8 cellular contexts compared by ENCODE assay signal in genomic region chr3:196080997-196081833, GRCh38. TPM values are rescaled to one million over a fixed set of nuclear protein-coding genes. Genes with fewer than 3 reads are reported as not detected.
DNase-seq lines count a peak whose midpoint lies in the region; TF ChIP-seq lines count a peak whose summit lies in the region.

No MANE protein-coding gene starts in this region.

- H3K4me1 ChIP-seq in ES-I3 (ENCODE audit: insufficient read depth, low read length) = no peaks in the 10 kb centered on the region
- H3K4me1 ChIP-seq in hepatocyte (ENCODE audit: insufficient read depth) = peaks cover 10% of the 10 kb centered on the region

- under 1% methylated on average over 45 of the region's 61 CpGs for WGBS in hepatocyte (ENCODE audit: low lambda C conversion rate, missing lambda C conversion rate)

- peak overlapping the region; percentile 87 for H3K4me3 ChIP-seq in H7 (ENCODE audit: insufficient read depth, low read depth, low read length)
- peak overlapping the region; percentile 89 for H3K4me3 ChIP-seq in hepatocyte

- H3K27me3 ChIP-seq in H7 (ENCODE audit: control insufficient read depth, insufficient read depth, low read length) (no peaks in the 10 kb centered on the region), hepatocyte (no peaks in the 10 kb centered on the region)

- DNase-seq in H7 (peak; percentile 81), M059J (ENCODE audit: low read depth) (peak; percentile 74), T-helper 1 cell (peak; percentile 35 to 61 (median 52)), anterior cingulate cortex (lab: John Stamatoyannopoulos, UW) (peak in 55 of 58 donors; percentile 6 to 74 (median 52)), hepatocyte (ENCODE audit: low spot score) (peak; percentile 84), renal cortical epithelial cell (ENCODE audit: low read depth) (peak; percentile 33), OCI-M2 (lab: John Stamatoyannopoulos, UW; ENCODE audit: unreplicated experiment) (no peak)

- H3K4me2 ChIP-seq in hepatocyte = peak overlapping the region; percentile 94

- peaks cover 43% of the 10 kb centered on the region for H4K20me1 ChIP-seq in hepatocyte (ENCODE audit: insufficient read depth, poor library complexity, severe bottlenecking)

- H3K36me3 ChIP-seq in ES-I3 (ENCODE audit: insufficient read depth, low read length) (no peaks in the 10 kb centered on the region), H7 (replicated peaks; ENCODE audit: control insufficient read depth, insufficient read depth, low read length) (no peaks in the 10 kb centered on the region; the same call in 1 of the 2 replicates), hepatocyte (replicated peaks; ENCODE audit: insufficient read depth, low read depth) (no peaks in the 10 kb centered on the region)

- TF ChIP-seq CTCF in hepatocyte (IDR thresholded peaks at IDR 0.05; ENCODE audit: poor library complexity) = no peak

- no peaks in the 10 kb centered on the region for H3K9me3 ChIP-seq in ES-I3 (ENCODE audit: control insufficient read depth, insufficient read depth, low read length)
- no peaks in the 10 kb centered on the region for H3K9me3 ChIP-seq in hepatocyte (ENCODE audit: low read depth)

- no peaks in the 10 kb centered on the region for H3K9me2 ChIP-seq in hepatocyte (replicated peaks; ENCODE audit: insufficient read depth)

- peak overlapping the region; percentile 85 for H2AFZ ChIP-seq in hepatocyte

- peaks cover 55% of the 10 kb centered on the region for H3K79me2 ChIP-seq in hepatocyte

- peak overlapping the region; percentile 94 for H3K9ac ChIP-seq in ES-I3 (ENCODE audit: low read depth, low read length)

- H3K27ac ChIP-seq in hepatocyte = peak overlapping the region; percentile 96

RNA-seq across cellular contexts. Expression of gene TFRC, which starts 0.7 kb away (rescaled TPM):
- total RNA-seq in H7 (2014; rRNA removed; shearing (Covaris generic)) = 70.5 and 80.6 TPM in 2 replicates
- total RNA-seq in M059J (2014; rRNA removed; shearing (Covaris generic)) = 57.6 and 89.3 TPM in 2 replicates
- 230 and 278 TPM in 2 replicates for total RNA-seq in hepatocyte
- 136 and 137 TPM in 2 replicates for polyA plus RNA-seq in hepatocyte
- total RNA-seq in renal cortical epithelial cell = 144 and 148 TPM in 2 replicates
